Comparison of ENCODE assay signal across 27 cellular contexts in the genomic region with DNA sequence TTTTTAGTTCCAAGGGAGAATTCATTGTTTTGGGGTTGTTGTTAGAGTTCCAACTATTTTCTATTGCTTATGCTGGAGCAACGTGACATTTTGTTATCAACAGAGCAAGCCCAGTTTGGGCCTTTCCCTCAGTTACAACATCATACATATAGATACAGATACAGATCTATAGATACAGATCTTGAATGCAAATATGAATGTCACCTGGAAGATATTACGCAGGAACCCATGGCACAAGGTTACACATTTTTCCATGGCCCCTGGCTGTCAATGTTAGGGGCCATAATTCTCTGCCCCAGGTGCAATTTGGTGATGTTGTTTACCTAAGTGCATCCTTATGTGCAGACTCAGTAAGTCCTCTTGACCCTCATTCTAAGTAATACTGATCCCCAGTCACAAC.
"Had no signal": no experiment of that assay in that cellular context is flagged by ENCODE, and none has a peak within 500 bp of the region (broad histone marks: within the 10 kb centered on the region; RNA-seq: fewer than 3 reads in every experiment).

No MANE protein-coding gene starts in this region.

- H3K27ac ChIP-seq: neutrophil, ovary, parathyroid adenoma, psoas muscle, right lobe of liver, sigmoid colon, stomach, thoracic aorta, thyroid gland, tibial nerve, upper lobe of right lung, uterus had no signal

- H3K4me3 ChIP-seq: ovary, psoas muscle, right lobe of liver, sigmoid colon, stomach, thoracic aorta, thyroid gland, tibial nerve, upper lobe of right lung, uterus had no signal

- H3K79me2 ChIP-seq: parathyroid adenoma had no signal

- H3K27ac Mint-ChIP-seq: naive thymus-derived CD4-positive, alpha-beta T cell; nephron; progenitor cell of endocrine pancreas; stimulated activated effector memory CD8-positive, alpha-beta T cell treated with anti-CD3 and anti-CD28 coated beads, Interleukin-12 subunit alpha, Interleukin-12 subunit beta, amount 100 ng/mL, for 72 hours; stimulated activated naive B cell treated with anti-CD40 and anti-IgM and Interleukin-4, amounts not matched to agents 10 μg/mL and 1 μg/mL and 100 μg/mL, for 72 hours; stimulated activated naive CD8-positive, alpha-beta T cell treated with anti-CD3 and anti-CD28 coated beads, Interleukin-15, Interleukin-2, amounts not matched to agents 100 ng/mL and 50 ng/mL, for 24 hours; type B pancreatic cell had no signal

- DNase-seq: naive thymus-derived CD4-positive, alpha-beta T cell; nucleus accumbens; ovary; psoas muscle; right cardiac atrium; right lobe of liver; sigmoid colon; small intestine; stimulated activated CD4-positive, alpha-beta T cell treated with anti-CD3 and anti-CD28 coated beads, Interleukin-15, amount 100 ng/mL, for 24 hours; stimulated activated CD4-positive, alpha-beta T cell treated with anti-CD3 and anti-CD28 coated beads, Interleukin-2, amount 100 ng/mL, for 24 hours; stimulated activated CD4-positive, alpha-beta T cell treated with anti-CD3 and anti-CD28 coated beads, Interleukin-2, amount 100 ng/mL, for 48 hours; stimulated activated CD4-positive, alpha-beta T cell treated with anti-CD3 and anti-CD28 coated beads, Interleukin-4, amount 100 ng/mL, for 24 hours; stimulated activated naive B cell treated with anti-CD40 and anti-IgM and Interleukin-4, amounts not matched to agents 10 μg/mL and 1 μg/mL and 100 μg/mL, for 72 hours; stimulated activated naive CD4-positive, alpha-beta T cell treated with Interleukin-2 at 50 U/mL for 16 hours; stomach; thyroid gland; upper lobe of right lung; uterus had no signal

- H3K27me3 ChIP-seq: ovary, sigmoid colon, thyroid gland, tibial nerve, upper lobe of right lung, uterus had no signal

- H3K9ac ChIP-seq: parathyroid adenoma had no signal

- H3K9me3 ChIP-seq: neutrophil, ovary, psoas muscle, right lobe of liver, sigmoid colon, stomach, thoracic aorta, thyroid gland, tibial nerve, upper lobe of right lung, uterus had no signal

- FAIRE-seq: small intestine had no signal

- H3K4me3 Mint-ChIP-seq: naive thymus-derived CD4-positive, alpha-beta T cell; stimulated activated effector memory CD8-positive, alpha-beta T cell treated with anti-CD3 and anti-CD28 coated beads, Interleukin-12 subunit alpha, Interleukin-12 subunit beta, amount 100 ng/mL, for 72 hours; stimulated activated naive B cell treated with anti-CD40 and anti-IgM and Interleukin-4, amounts not matched to agents 10 μg/mL and 1 μg/mL and 100 μg/mL, for 72 hours; stimulated activated naive CD8-positive, alpha-beta T cell treated with anti-CD3 and anti-CD28 coated beads, Interleukin-15, Interleukin-2, amounts not matched to agents 100 ng/mL and 50 ng/mL, for 24 hours; type B pancreatic cell had no signal

- H3K9me3 Mint-ChIP-seq: nephron; stimulated activated effector memory CD8-positive, alpha-beta T cell treated with anti-CD3 and anti-CD28 coated beads, Interleukin-12 subunit alpha, Interleukin-12 subunit beta, amount 100 ng/mL, for 72 hours; stimulated activated naive B cell treated with anti-CD40 and anti-IgM and Interleukin-4, amounts not matched to agents 10 μg/mL and 1 μg/mL and 100 μg/mL, for 72 hours; stimulated activated naive CD8-positive, alpha-beta T cell treated with anti-CD3 and anti-CD28 coated beads, Interleukin-15, Interleukin-2, amounts not matched to agents 100 ng/mL and 50 ng/mL, for 24 hours; type B pancreatic cell had no signal

- H2AFZ ChIP-seq: parathyroid adenoma had no signal

- ATAC-seq: naive thymus-derived CD4-positive, alpha-beta T cell; psoas muscle; right cardiac atrium; right lobe of liver; stimulated activated effector memory CD8-positive, alpha-beta T cell treated with anti-CD3 and anti-CD28 coated beads, Interleukin-12 subunit alpha, Interleukin-12 subunit beta, amount 100 ng/mL, for 72 hours; stimulated activated naive B cell treated with anti-CD40 and anti-IgM and Interleukin-4, amounts not matched to agents 10 μg/mL and 1 μg/mL and 100 μg/mL, for 72 hours; upper lobe of right lung had no signal

- H3K36me3 Mint-ChIP-seq: naive thymus-derived CD4-positive, alpha-beta T cell; stimulated activated effector memory CD8-positive, alpha-beta T cell treated with anti-CD3 and anti-CD28 coated beads, Interleukin-12 subunit alpha, Interleukin-12 subunit beta, amount 100 ng/mL, for 72 hours; stimulated activated naive B cell treated with anti-CD40 and anti-IgM and Interleukin-4, amounts not matched to agents 10 μg/mL and 1 μg/mL and 100 μg/mL, for 72 hours; type B pancreatic cell had no signal

- H3K36me3 ChIP-seq: neutrophil, ovary, right lobe of liver, sigmoid colon, stomach, thoracic aorta, thyroid gland, tibial nerve, upper lobe of right lung, uterus had no signal
